19 cellular contexts compared by ENCODE assay signal in genomic region chr12:121976950-121977349, GRCh38.
"Had no signal": no experiment of that assay in that cellular context is flagged by ENCODE, and none has a peak within 500 bp of the region (broad histone marks: within the 10 kb centered on the region; RNA-seq: fewer than 3 reads in every experiment).

No MANE protein-coding gene starts in this region.

- ATAC-seq: naive thymus-derived CD4-positive, alpha-beta T cell; natural killer cell treated with Interleukin-12 subunit alpha and Interleukin-12 subunit beta and Interleukin-15 and Interleukin-18, amount 100 ng/mL, for 72 hours; right lobe of liver; stimulated activated naive B cell treated with anti-CD40 and anti-IgM and Interleukin-4, amounts not matched to agents 10 μg/mL and 1 μg/mL and 100 μg/mL, for 72 hours; stimulated activated naive CD8-positive, alpha-beta T cell treated with anti-CD3 and anti-CD28 coated beads, Interleukin-15, Interleukin-2, amounts not matched to agents 100 U/mL and 50 U/mL, for 24 hours had no signal

- DNase-seq: hypothalamus; immature natural killer cell; kidney; left ventricle myocardium inferior; mesendoderm; naive thymus-derived CD4-positive, alpha-beta T cell; ovary; right lobe of liver; stimulated activated CD4-positive, alpha-beta T cell treated with anti-CD3 and anti-CD28 coated beads, Interleukin-15, amount 100 ng/mL, for 24 hours; stimulated activated CD4-positive, alpha-beta T cell treated with anti-CD3 and anti-CD28 coated beads, Interleukin-2, amount 100 ng/mL, for 24 hours; stimulated activated CD4-positive, alpha-beta T cell treated with anti-CD3 and anti-CD28 coated beads, Interleukin-4, amount 100 ng/mL, for 1 hour; stimulated activated naive B cell treated with anti-CD40 and anti-IgM and Interleukin-4, amounts not matched to agents 10 μg/mL and 1 μg/mL and 100 μg/mL, for 72 hours; stimulated activated naive CD8-positive, alpha-beta T cell treated with anti-CD3 and anti-CD28 coated beads, Interleukin-15, Interleukin-2, amounts not matched to agents 100 U/mL and 50 U/mL, for 24 hours; stomach; testis; thyroid gland; transverse colon; upper lobe of left lung had no signal
